9 cellular contexts compared by ENCODE assay signal in the genomic region with DNA sequence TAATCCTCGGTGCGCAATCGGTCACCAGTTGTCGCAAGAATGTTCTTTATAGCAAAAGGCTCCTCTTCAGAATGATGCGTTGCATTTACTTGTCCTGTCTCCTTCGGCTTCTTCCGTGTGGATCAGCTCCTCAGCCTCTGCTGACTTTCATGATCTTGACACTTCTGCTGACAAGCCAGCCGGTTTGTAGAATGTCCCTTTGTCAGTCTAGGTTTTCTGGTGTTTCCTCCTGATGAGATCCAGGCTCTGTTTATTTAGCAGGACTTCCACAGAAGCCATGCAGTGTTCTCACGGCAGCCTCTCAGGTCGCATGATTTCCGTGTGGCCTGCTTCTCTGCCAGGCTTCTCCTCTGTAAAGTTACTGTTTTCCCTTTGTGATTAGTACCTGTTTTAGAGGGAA.
DNase-seq lines count a peak whose midpoint lies in the region; ATAC-seq lines count a peak whose summit lies in the region.
"Had no signal": no experiment of that assay in that cellular context is flagged by ENCODE, and none has a peak within 500 bp of the region (broad histone marks: within the 10 kb centered on the region; RNA-seq: fewer than 3 reads in every experiment).

No MANE protein-coding gene starts in this region.

- ATAC-seq in activated CD8-positive, alpha-beta memory T cell treated with anti-CD3 and anti-CD28 coated beads, Interleukin-2, amount 10 ng/mL, durations not matched to agents 7 days and 5 days = no peak
- ATAC-seq in GM21367 (IDR thresholded peaks at IDR 0.05; ENCODE audit: unreplicated experiment) = no peak

- DNase-seq in activated CD8-positive, alpha-beta memory T cell treated with anti-CD3 and anti-CD28 coated beads, Interleukin-2, amount 10 ng/mL, durations not matched to agents 7 days and 5 days = no peak
- no peak for DNase-seq in activated CD8-positive, alpha-beta memory T cell treated with anti-CD3 and anti-CD28 coated beads, Interleukin-2, amount 50 U/mL, for 48 hours
- DNase-seq in activated CD4-positive, alpha-beta memory T cell treated with anti-CD3 and anti-CD28 coated beads for 36 hours = no peak
- DNase-seq in immature natural killer cell = no peak
- no peak for DNase-seq in NCI-H1694 (lab: John Stamatoyannopoulos, UW)
- no peak for DNase-seq in A172 (ENCODE audit: low spot score)
- DNase-seq: DMS79 treated with DMSO at 0.1 percent for 48 hours had no signal

- CTCF ChIA-PET in activated CD8-positive, alpha-beta memory T cell treated with anti-CD3 and anti-CD28 coated beads, Interleukin-2, amount 10 ng/mL, durations not matched to agents 7 days and 5 days (lab: Charles Lee) = interaction anchor here (0.8 to 6.4 kb wide), 15 partner anchors 62 to 274 kb away, joined by 3 to 44 read pairs (median 5); a partner anchor contains a TSS
- CTCF ChIA-PET in activated CD4-positive, alpha-beta memory T cell treated with anti-CD3 and anti-CD28 coated beads for 36 hours (lab: Charles Lee) = interaction anchor here (0.7 to 6.2 kb wide), 15 partner anchors 30 to 649 kb away, joined by 3 to 81 read pairs (median 4); a partner anchor contains a TSS

- intact Hi-C loops in activated CD4-positive, alpha-beta memory T cell treated with anti-CD3 and anti-CD28 coated beads for 36 hours (cut with micrococcal nuclease) = loop anchor here (2.0 to 10.0 kb wide), 5 partner anchors 38 to 642 kb away; a partner anchor contains a TSS

- H3K27me3 Mint-ChIP-seq in activated CD8-positive, alpha-beta memory T cell treated with anti-CD3 and anti-CD28 coated beads, Interleukin-2, amount 10 ng/mL, durations not matched to agents 7 days and 5 days = peaks cover 2% of the 10 kb centered on the region
- H3K27me3 Mint-ChIP-seq in activated CD4-positive, alpha-beta memory T cell treated with anti-CD3 and anti-CD28 coated beads for 36 hours = peaks cover 2% of the 10 kb centered on the region
- H3K27me3 Mint-ChIP-seq in immature natural killer cell (ENCODE audit: low read depth in 3 of 3) = peaks cover 22 to 25% (median 22%) of the 10 kb centered on the region in 3 donors

- peak overlapping the region; percentile 27 for H3K27ac ChIP-seq in temporal lobe (ENCODE audit: low read depth, low read length)

- peaks cover 1% of the 10 kb centered on the region for H3K36me3 Mint-ChIP-seq in activated CD8-positive, alpha-beta memory T cell treated with anti-CD3 and anti-CD28 coated beads, Interleukin-2, amount 10 ng/mL, durations not matched to agents 7 days and 5 days
- peaks cover 4% of the 10 kb centered on the region for H3K36me3 Mint-ChIP-seq in activated CD4-positive, alpha-beta memory T cell treated with anti-CD3 and anti-CD28 coated beads for 36 hours
- H3K36me3 Mint-ChIP-seq in immature natural killer cell = peaks cover 0 to 4% (median 0%) of the 10 kb centered on the region in 3 donors

- peak overlapping the region; percentile 91 for H3K27ac Mint-ChIP-seq in activated CD8-positive, alpha-beta memory T cell treated with anti-CD3 and anti-CD28 coated beads, Interleukin-2, amount 10 ng/mL, durations not matched to agents 7 days and 5 days
- no peak overlapping the region for H3K27ac Mint-ChIP-seq in activated CD4-positive, alpha-beta memory T cell treated with anti-CD3 and anti-CD28 coated beads for 36 hours
- H3K27ac Mint-ChIP-seq in immature natural killer cell = peak overlapping the region in 5 of 6 donors; percentile 59 to 100 (median 98)

- H3K9me3 Mint-ChIP-seq in activated CD8-positive, alpha-beta memory T cell treated with anti-CD3 and anti-CD28 coated beads, Interleukin-2, amount 10 ng/mL, durations not matched to agents 7 days and 5 days (ENCODE audit: low read depth) = no peaks in the 10 kb centered on the region
- peaks cover 12% of the 10 kb centered on the region for H3K9me3 Mint-ChIP-seq in activated CD4-positive, alpha-beta memory T cell treated with anti-CD3 and anti-CD28 coated beads for 36 hours
- peaks cover 0 to 5% (median 2%) of the 10 kb centered on the region in 6 donors for H3K9me3 Mint-ChIP-seq in immature natural killer cell

- POLR2A ChIA-PET in activated CD4-positive, alpha-beta memory T cell treated with anti-CD3 and anti-CD28 coated beads for 36 hours (lab: Charles Lee) = interaction anchor here (0.6 to 1.2 kb wide), 3 partner anchors 111 to 122 kb away, joined by 3 read pairs; a partner anchor contains a TSS

- peak overlapping the region; percentile 82 for H3K4me3 Mint-ChIP-seq in activated CD8-positive, alpha-beta memory T cell treated with anti-CD3 and anti-CD28 coated beads, Interleukin-2, amount 10 ng/mL, durations not matched to agents 7 days and 5 days
- H3K4me3 Mint-ChIP-seq in activated CD4-positive, alpha-beta memory T cell treated with anti-CD3 and anti-CD28 coated beads for 36 hours = peak overlapping the region; percentile 85
- H3K4me3 Mint-ChIP-seq in immature natural killer cell = peak overlapping the region; percentile 87 to 98 (median 93)

- H3K4me1 Mint-ChIP-seq in activated CD8-positive, alpha-beta memory T cell treated with anti-CD3 and anti-CD28 coated beads, Interleukin-2, amount 10 ng/mL, durations not matched to agents 7 days and 5 days = peaks cover 25% of the 10 kb centered on the region
- H3K4me1 Mint-ChIP-seq in activated CD4-positive, alpha-beta memory T cell treated with anti-CD3 and anti-CD28 coated beads for 36 hours (ENCODE audit: low read depth) = peaks cover 29% of the 10 kb centered on the region
- peaks cover 43 to 47% of the 10 kb centered on the region in 2 donors for H3K4me1 Mint-ChIP-seq in immature natural killer cell
